ENCODE assay signal across 9 cellular contexts in the genomic region with DNA sequence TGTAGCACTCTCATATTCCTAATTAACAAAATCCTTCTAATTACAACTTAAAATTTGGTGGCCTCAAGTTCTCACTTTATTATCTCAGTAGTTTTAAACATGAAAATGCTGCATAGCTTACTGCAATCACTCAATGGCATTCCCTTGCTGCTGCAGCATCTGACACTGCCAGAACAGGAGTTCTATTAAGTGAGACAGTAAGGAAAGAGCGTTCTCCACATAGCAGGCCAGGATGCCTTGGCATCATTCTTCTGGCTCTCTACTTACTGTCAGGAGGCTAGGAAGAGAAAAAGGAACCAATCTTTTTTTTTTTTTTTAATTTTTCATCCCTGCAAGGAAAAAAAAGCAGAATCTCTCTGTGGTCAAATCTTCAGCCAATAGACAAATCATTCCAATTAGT. TPM values are rescaled to one million over a fixed set of nuclear protein-coding genes. Genes with fewer than 3 reads are reported as not detected.
DNase-seq lines count a peak whose midpoint lies in the region; ATAC-seq and TF ChIP-seq lines count a peak whose summit lies in the region.
"Had no signal": no experiment of that assay in that cellular context is flagged by ENCODE, and none has a peak within 500 bp of the region (broad histone marks: within the 10 kb centered on the region; RNA-seq: fewer than 3 reads in every experiment).

No MANE protein-coding gene starts in this region.

- peaks cover 37% of the 10 kb centered on the region for H3K36me3 Mint-ChIP-seq in HFFc6 (ENCODE audit: low read depth)
- H3K36me3 Mint-ChIP-seq in brain = peaks cover 60% of the 10 kb centered on the region
- peaks cover 7 to 10% of the 10 kb centered on the region in 2 donors for H3K36me3 Mint-ChIP-seq in naive B cell

- H3K27ac Mint-ChIP-seq in HFFc6 (peak overlapping the region; percentile 97), brain (peak overlapping the region in 4 of 5 experiments; percentile 64 to 84 (median 78)), naive B cell (peak overlapping the region; percentile 14 to 99 (median 60))

- no peak for TF ChIP-seq CTCF in HFFc6 (IDR thresholded peaks at IDR 0.05)
- TF ChIP-seq CTCF in brain (conservative IDR thresholded peaks at IDR 0.05) = no peak

- peaks cover 23% of the 10 kb centered on the region for H3K36me3 ChIP-seq in ACC112 (ENCODE audit: insufficient read depth, low read length)
- no peaks in the 10 kb centered on the region for H3K36me3 ChIP-seq in aorta (ENCODE audit: control insufficient read depth in 1 of 2, insufficient read depth in 2 of 2, low read length in 1 of 2)

- H3K4me3 ChIP-seq in ACC112 (ENCODE audit: low read depth, low read length) (peak overlapping the region; percentile 86), aorta (ENCODE audit: low read length in 2 of 2) (no peak overlapping the region)

- H3K4me1 Mint-ChIP-seq in HFFc6 (ENCODE audit: low read depth) = peaks cover 65% of the 10 kb centered on the region
- H3K4me1 Mint-ChIP-seq in brain = peaks cover 80% of the 10 kb centered on the region
- H3K4me1 Mint-ChIP-seq in naive B cell = peaks cover 44 to 73% (median 71%) of the 10 kb centered on the region in 3 donors

- 3 to 9% methylated on average over 1 of the region's 1 CpG for WGBS in aorta, 2 donors

- no peaks in the 10 kb centered on the region for H3K9me3 ChIP-seq in aorta (ENCODE audit: control insufficient read depth, low read length)

- H3K9me3 Mint-ChIP-seq in HFFc6 (no peaks in the 10 kb centered on the region), brain (peaks cover 0 to 3% (median 0%) of the 10 kb centered on the region in 5 experiments), naive B cell (no peaks in the 10 kb centered on the region)

- DNase-seq in HFFc6 = no peak
- DNase-seq in naive B cell = no peak
- no peak for DNase-seq in NK-92 treated with Interleukin-12 subunit alpha and Interleukin-12 subunit beta, amount 100 ng/mL, for 24 hours (lab: John Stamatoyannopoulos, UW)
- no peak for DNase-seq in activated effector memory CD4-positive, alpha-beta T cell treated with anti-CD3 and anti-CD28 coated beads, Interleukin-2, amount 50 U/mL, for 16 hours
- DNase-seq in aorta = no peak
- DNase-seq: NCI-H2171 had no signal

- no peak overlapping the region for H2AFZ ChIP-seq in ACC112 (ENCODE audit: low read length, unreplicated experiment)

- H3K27ac ChIP-seq in ACC112 (ENCODE audit: low read depth, low read length) = peak overlapping the region; percentile 33; the same call in 1 of the 2 replicates
- H3K27ac ChIP-seq in aorta (ENCODE audit: low read depth in 1 of 2, low read length in 2 of 2) = peak overlapping the region in 1 of 2 donors; percentile 30

- ATAC-seq in naive B cell (ENCODE audit: low read depth in 2 of 2) = no peak
- ATAC-seq in aorta (ENCODE audit: low FRiP score) = no peak
- no peak for ATAC-seq in HG02759 (IDR thresholded peaks at IDR 0.05; ENCODE audit: unreplicated experiment)

- H3K4me3 Mint-ChIP-seq in HFFc6 (peak overlapping the region; percentile 98), brain (peak overlapping the region; percentile 78 to 97 (median 79)), naive B cell (peak overlapping the region; percentile 70 to 99 (median 87))

- peaks cover 94% of the 10 kb centered on the region for H3K79me2 ChIP-seq in ACC112 (ENCODE audit: control insufficient read depth, insufficient read depth, low read length, unreplicated experiment)

- H3K27me3 Mint-ChIP-seq in HFFc6 (ENCODE audit: insufficient read depth) = peaks cover 1% of the 10 kb centered on the region
- peaks cover 7% of the 10 kb centered on the region for H3K27me3 Mint-ChIP-seq in brain
- H3K27me3 Mint-ChIP-seq in naive B cell = no peaks in the 10 kb centered on the region

- intact Hi-C loops in aorta (cut with DNase I) = loop anchor here (5.0 kb wide), 1 partner anchor 67 kb away; the partner anchor contains the start of gene COPG1 (in 2 of the 2)

- H3K27me3 ChIP-seq in ACC112 (ENCODE audit: insufficient read depth, low read length) (no peaks in the 10 kb centered on the region), aorta (ENCODE audit: control insufficient read depth in 1 of 2, insufficient read depth in 2 of 2, low read length in 1 of 2) (no peaks in the 10 kb centered on the region)

- H3K4me1 ChIP-seq in ACC112 (ENCODE audit: control insufficient read depth, insufficient read depth, low read length, unreplicated experiment) = peaks cover 44% of the 10 kb centered on the region
- peaks cover 2% of the 10 kb centered on the region in 2 donors for H3K4me1 ChIP-seq in aorta (ENCODE audit: control insufficient read depth in 1 of 2, insufficient read depth in 2 of 2, low read length in 2 of 2)

RNA-seq across cellular contexts. Expression of gene CNBP, which starts 3.2 kb away (rescaled TPM):
- 100 to 1,000 TPM; 229 to 242 (median 240) TPM for total RNA-seq in HFFc6 (2021; fragmentation: NEBNext Ultra II Directional; extraction: Animal tissue kit (Norgen Biotek cat#: 25700))
- 270 TPM for polyA plus RNA-seq in brain (ENCODE audit: insufficient read depth, low read depth, low replicate concordance)
- 1,000 to 10,000 TPM in 3 of 6 donors, 100 to 1,000 TPM in 3; 838 to 1,460 (median 963) TPM for polyA plus RNA-seq in naive B cell (ENCODE audit: low read depth in 6 of 6)
- 100 to 1,000 TPM; 287 to 306 TPM for total RNA-seq in aorta
- 100 to 1,000 TPM; 385 to 476 TPM for polyA plus RNA-seq in aorta

RNA-seq across cellular contexts. Expression of gene ISY1, which starts 19.6 kb away (rescaled TPM):
- total RNA-seq in HFFc6 (2021; fragmentation: NEBNext Ultra II Directional; extraction: Animal tissue kit (Norgen Biotek cat#: 25700)) = 10 to 100 TPM; 34.6 to 50.6 (median 42.2) TPM
- polyA plus RNA-seq in brain (ENCODE audit: insufficient read depth, low read depth, low replicate concordance) (33.2 TPM), naive B cell (ENCODE audit: low read depth in 6 of 6) (10 to 100 TPM; 74.5 to 95.8 (median 88.9) TPM), aorta (10 to 100 TPM; 23.8 to 26.3 TPM)
- 10 to 100 TPM; 26.1 to 30.3 TPM for total RNA-seq in aorta

RNA-seq across cellular contexts. Expression of gene RAB43, which starts 58.9 kb away (rescaled TPM):
- 10 to 100 TPM; 17.1 to 28.0 (median 22.0) TPM for total RNA-seq in HFFc6 (2021; fragmentation: NEBNext Ultra II Directional; extraction: Animal tissue kit (Norgen Biotek cat#: 25700))
- polyA plus RNA-seq in brain (ENCODE audit: insufficient read depth, low read depth, low replicate concordance) (1.8 TPM), naive B cell (ENCODE audit: low read depth in 6 of 6) (10 to 100 TPM in 2 of 6 donors, 1 to 10 TPM in 4; 4.0 to 10.7 (median 7.0) TPM), aorta (10 to 100 TPM in 1 of 2 donors, 1 to 10 TPM in 1; 3.5 to 10.3 TPM)
- 10 to 100 TPM; 24.0 to 25.4 TPM for total RNA-seq in aorta
